ENCODE assay signal across 8 cellular contexts in genomic region chr2:232523682-232524597, GRCh38. TPM values are rescaled to one million over a fixed set of nuclear protein-coding genes. Genes with fewer than 3 reads are reported as not detected.
DNase-seq lines count a peak whose midpoint lies in the region; ATAC-seq lines count a peak whose summit lies in the region.

No MANE protein-coding gene starts in this region.

- H3K4me3 Mint-ChIP-seq in activated CD4-positive, alpha-beta memory T cell treated with anti-CD3 and anti-CD28 coated beads for 36 hours: no peak overlapping the region

- intact Hi-C loops in activated CD4-positive, alpha-beta memory T cell treated with anti-CD3 and anti-CD28 coated beads for 36 hours (cut with micrococcal nuclease): loop anchor here (10.0 kb wide), 1 partner anchor 619 kb away; no protein-coding TSS in a partner anchor

- POLR2A ChIA-PET in activated CD4-positive, alpha-beta memory T cell treated with anti-CD3 and anti-CD28 coated beads for 36 hours (lab: Charles Lee): no interaction called here

- H3K27ac Mint-ChIP-seq in activated CD4-positive, alpha-beta memory T cell treated with anti-CD3 and anti-CD28 coated beads for 36 hours: no peak overlapping the region

- DNase-seq in DMS53 treated with DMSO at 0.1 percent for 48 hours (lab: John Stamatoyannopoulos, UW; ENCODE audit: unreplicated experiment) (peak; percentile 7), KG1 (lab: John Stamatoyannopoulos, UW) (peak; percentile 39), germinal center (ENCODE audit: low spot score) (peak; percentile 54), putamen (ENCODE audit: low spot score) (peak; percentile 15), A172 (ENCODE audit: low spot score) (no peak)
- peak; percentile 46 for DNase-seq in activated CD4-positive, alpha-beta memory T cell treated with anti-CD3 and anti-CD28 coated beads for 36 hours

- ATAC-seq in HG02884 (IDR thresholded peaks at IDR 0.05; ENCODE audit: unreplicated experiment) (no peak), GM18861 (IDR thresholded peaks at IDR 0.05; ENCODE audit: unreplicated experiment) (no peak)

- no peaks in the 10 kb centered on the region for H3K9me3 Mint-ChIP-seq in activated CD4-positive, alpha-beta memory T cell treated with anti-CD3 and anti-CD28 coated beads for 36 hours

- CTCF ChIA-PET in activated CD4-positive, alpha-beta memory T cell treated with anti-CD3 and anti-CD28 coated beads for 36 hours (lab: Charles Lee): interaction anchor here (0.7 to 1.4 kb wide), 6 partner anchors 10 to 618 kb away, joined by 3 to 4 read pairs (median 4); no protein-coding TSS in a partner anchor

- peaks cover 50% of the 10 kb centered on the region for H3K27me3 Mint-ChIP-seq in activated CD4-positive, alpha-beta memory T cell treated with anti-CD3 and anti-CD28 coated beads for 36 hours

- H3K36me3 Mint-ChIP-seq in activated CD4-positive, alpha-beta memory T cell treated with anti-CD3 and anti-CD28 coated beads for 36 hours: no peaks in the 10 kb centered on the region

- peaks cover 14% of the 10 kb centered on the region for H3K4me1 Mint-ChIP-seq in activated CD4-positive, alpha-beta memory T cell treated with anti-CD3 and anti-CD28 coated beads for 36 hours (ENCODE audit: low read depth)

RNA-seq across cellular contexts. Expression of gene CHRND, which starts 2.0 kb away (rescaled TPM):
- total RNA-seq in activated CD4-positive, alpha-beta memory T cell treated with anti-CD3 and anti-CD28 coated beads for 36 hours: not detected
- not detected in 2 replicates for total RNA-seq in A172 (2014; rRNA removed; shearing (Covaris generic))

RNA-seq across cellular contexts. Expression of gene PRSS56, which starts 3.8 kb away (rescaled TPM):
- not detected for total RNA-seq in activated CD4-positive, alpha-beta memory T cell treated with anti-CD3 and anti-CD28 coated beads for 36 hours
- not detected in 2 replicates for total RNA-seq in A172 (2014; rRNA removed; shearing (Covaris generic))

RNA-seq across cellular contexts. Expression of gene CHRNG, which starts 15.6 kb away (rescaled TPM):
- total RNA-seq in activated CD4-positive, alpha-beta memory T cell treated with anti-CD3 and anti-CD28 coated beads for 36 hours: not detected
- total RNA-seq in A172 (2014; rRNA removed; shearing (Covaris generic)): not detected in 2 replicates

RNA-seq across cellular contexts. Expression of gene TIGD1, which starts 26.4 kb away (rescaled TPM):
- 1 to 10 TPM; 5.8 to 7.2 TPM for total RNA-seq in activated CD4-positive, alpha-beta memory T cell treated with anti-CD3 and anti-CD28 coated beads for 36 hours
- total RNA-seq in A172 (2014; rRNA removed; shearing (Covaris generic)): 11.5 and 11.8 TPM in 2 replicates

RNA-seq across cellular contexts. Expression of gene EIF4E2, which starts 26.5 kb away (rescaled TPM):
- total RNA-seq in activated CD4-positive, alpha-beta memory T cell treated with anti-CD3 and anti-CD28 coated beads for 36 hours: 10 to 100 TPM; 51.7 to 55.7 TPM
- total RNA-seq in A172 (2014; rRNA removed; shearing (Covaris generic)): 122 and 140 TPM in 2 replicates
